8 cellular contexts compared by ENCODE assay signal in genomic region chr12:4320859-4321701, GRCh38. TPM values are rescaled to one million over a fixed set of nuclear protein-coding genes. Genes with fewer than 3 reads are reported as not detected.
DNase-seq lines count a peak whose midpoint lies in the region; ATAC-seq, FAIRE-seq and TF ChIP-seq lines count a peak whose summit lies in the region.

TSS of gene TIGAR (plus strand) at chr12:4321213. CDS start at chr12:4321272, 59 bp downstream.

- DNase-seq in D721Med (ENCODE audit: insufficient read length, low spot score) (peak; percentile 87), HuH-7 (ENCODE audit: low spot score) (peak; percentile 92), endothelial cell of umbilical vein (ENCODE audit: low read depth, low spot score) (peak; percentile 96), midbrain (lab: John Stamatoyannopoulos, UW) (peak; percentile 96)
- peak; percentile 94 for DNase-seq in activated CD8-positive, alpha-beta memory T cell treated with anti-CD3 and anti-CD28 coated beads, Interleukin-2, amount 50 U/mL, for 48 hours
- peak; percentile 92 for DNase-seq in stimulated activated CD8-positive, alpha-beta memory T cell treated with anti-CD3 and anti-CD28 coated beads, Interleukin-15, amount 100 ng/mL, for 48 hours (ENCODE audit: low read depth in 2 of 2)

- H3K4me3 ChIP-seq in OCI-LY1 (ENCODE audit: low read depth, low read length, poor library complexity, severe bottlenecking) (peak within 1 kb of the TSS; percentile 94), endothelial cell of umbilical vein (replicated peaks in 1 of 3; ENCODE audit: insufficient read depth in 1 of 3, low read depth in 1 of 3, low read length in 3 of 3) (peak within 1 kb of the TSS; percentile 82 to 97 (median 97))

- no peaks in the 10 kb centered on the region for H3F3A ChIP-seq in OCI-LY1 (ENCODE audit: insufficient read depth, low read length)

- peak; percentile 94 for TF ChIP-seq POLR2A in endothelial cell of umbilical vein (IDR thresholded peaks at IDR 0.05; ENCODE audit: low read depth, low read length)

- POLR2A ChIA-PET in endothelial cell of umbilical vein (lab: Charles Lee) = interaction anchor here (1.0 kb wide), 1 partner anchor 284 kb away, joined by 4 read pairs; no protein-coding TSS in a partner anchor

- H2AFZ ChIP-seq in OCI-LY1 (ENCODE audit: low read length) (peak within 1 kb of the TSS; percentile 31; the same call in 1 of the 2 replicates), endothelial cell of umbilical vein (ENCODE audit: low read depth, low read length) (peak within 1 kb of the TSS; percentile 97)

- BruUV-seq in endothelial cell of umbilical vein (replicated peaks; lab: Mats Ljungman, UMichigan) = TSS peak; percentile 62

- H4K20me1 ChIP-seq in OCI-LY1 (ENCODE audit: insufficient read depth, low read length) = no peaks in the 10 kb centered on the region
- H4K20me1 ChIP-seq in endothelial cell of umbilical vein (replicated peaks; ENCODE audit: control insufficient read depth, extremely low read depth, insufficient read depth, low read length) = no peaks in the 10 kb centered on the region

- H3K36me3 ChIP-seq in OCI-LY1 (ENCODE audit: insufficient read depth, low read length) (peaks cover 9% of the 10 kb centered on the region), endothelial cell of umbilical vein (ENCODE audit: control insufficient read depth in 2 of 2, extremely low read depth in 1 of 2, insufficient read depth in 2 of 2, low read length in 2 of 2) (no peaks in the 10 kb centered on the region)

- H3K27ac ChIP-seq in OCI-LY1 (ENCODE audit: low read depth, low read length, poor library complexity, severe bottlenecking) (peak within 1 kb of the TSS; percentile 80), endothelial cell of umbilical vein (ENCODE audit: insufficient read depth, low read depth, low read length) (peak within 1 kb of the TSS; percentile 78)

- no peaks in the 10 kb centered on the region for H3K9me1 ChIP-seq in endothelial cell of umbilical vein (replicated peaks; ENCODE audit: control insufficient read depth, extremely low read depth, insufficient read depth, low read length)

- TF ChIP-seq CTCF in D721Med (IDR thresholded peaks at IDR 0.05; ENCODE audit: insufficient read depth, missing control alignments) (no peak), OCI-LY1 (IDR thresholded peaks at IDR 0.05; ENCODE audit: low read length) (no peak), endothelial cell of umbilical vein (IDR thresholded peaks at IDR 0.05; ENCODE audit: extremely low read depth in 1 of 2, insufficient read depth in 1 of 2, low read depth in 1 of 2, low read length in 2 of 2) (no peak)

- ATAC-seq in GM21526 (IDR thresholded peaks at IDR 0.05; ENCODE audit: low FRiP score, unreplicated experiment) = peak; percentile 91

- no peaks in the 10 kb centered on the region for H3K9me2 ChIP-seq in OCI-LY1 (ENCODE audit: low read depth, low read length)

- H3K9me3 ChIP-seq in OCI-LY1 (ENCODE audit: low read length) (no peaks in the 10 kb centered on the region), endothelial cell of umbilical vein (replicated peaks; ENCODE audit: control insufficient read depth, insufficient read depth, low read length) (no peaks in the 10 kb centered on the region)

- H3K4me1 ChIP-seq in OCI-LY1 (ENCODE audit: insufficient read depth, low read length, severe bottlenecking) (peaks cover 26% of the 10 kb centered on the region), endothelial cell of umbilical vein (ENCODE audit: control insufficient read depth, extremely low read depth, insufficient read depth, low read length) (peaks cover 12% of the 10 kb centered on the region)

- H3K4me2 ChIP-seq in OCI-LY1 (ENCODE audit: low read length) = peak within 1 kb of the TSS; percentile 72
- peak within 1 kb of the TSS; percentile 95 for H3K4me2 ChIP-seq in endothelial cell of umbilical vein (ENCODE audit: insufficient read depth, low read length)

- H3K9ac ChIP-seq in OCI-LY1 (ENCODE audit: low read length) (peak within 1 kb of the TSS; percentile 91), endothelial cell of umbilical vein (replicated peaks; ENCODE audit: extremely low read depth, insufficient read depth, low read length) (peak within 1 kb of the TSS; percentile 96)

- FAIRE-seq in D721Med (lab: Jason Lieb, UNC) = no peak
- FAIRE-seq in endothelial cell of umbilical vein (lab: Jason Lieb, UNC) = peak; percentile 85

- H3K79me2 ChIP-seq in OCI-LY1 (ENCODE audit: insufficient read depth, low read length) = 0 out of 2 replicates have a peak, but pooled peaks cover 11% of the 10 kb centered on the region
- peaks cover 35% of the 10 kb centered on the region for H3K79me2 ChIP-seq in endothelial cell of umbilical vein (ENCODE audit: control insufficient read depth, insufficient read depth, low read length)

- dilution Hi-C loops in endothelial cell of umbilical vein (cut with MboI; ENCODE audit: extremely low pct_ligation_motif_present, low sequenced_read_pairs) = no loop called here

- intact Hi-C loops in endothelial cell of umbilical vein (cut with micrococcal nuclease) = loop anchor here (1.0 to 5.0 kb wide), 4 partner anchors 52 to 328 kb away; partner anchors contain the start of genes AKAP3, NDUFA9 and RAD51AP1

- CTCF ChIA-PET in endothelial cell of umbilical vein (lab: Charles Lee) = interaction anchor here (1.5 to 3.1 kb wide), 2 partner anchors 9 to 44 kb away, joined by 4 to 11 read pairs; no protein-coding TSS in a partner anchor

- H3K27me3 ChIP-seq in OCI-LY1 (ENCODE audit: insufficient read depth, low read length) (no peaks in the 10 kb centered on the region), endothelial cell of umbilical vein (ENCODE audit: control insufficient read depth in 2 of 2, insufficient read depth in 2 of 2, low read length in 2 of 2) (peaks cover 0 to 2% of the 10 kb centered on the region in 2 experiments)

TF ChIP-seq in endothelial cell of umbilical vein, 7 proteins besides CTCF, POLR2A, EP300 and RAD21:
- TF ChIP-seq MYC (IDR thresholded peaks at IDR 0.05; ENCODE audit: low read depth, low read length) (no peak), JUN (IDR thresholded peaks at IDR 0.05; ENCODE audit: borderline replicate concordance, insufficient read depth, insufficient read length, low read depth) (no peak), MAX (IDR thresholded peaks at IDR 0.05; ENCODE audit: insufficient read depth, insufficient read length) (no peak), POLR2AphosphoS5 (IDR thresholded peaks at IDR 0.05; ENCODE audit: insufficient read depth, low read depth, low read length) (peak; percentile 93), GATA2 (IDR thresholded peaks at IDR 0.05; ENCODE audit: insufficient read depth, insufficient read length, low read depth, low read length) (peak; percentile 31), FOS (IDR thresholded peaks at IDR 0.05; ENCODE audit: borderline replicate concordance, insufficient read depth, low read length) (no peak), EZH2 (IDR thresholded peaks at IDR 0.05; ENCODE audit: borderline replicate concordance, low read depth, low read length, severe bottlenecking) (no peak)

RNA-seq across cellular contexts. Expression of gene TIGAR, which starts in this region (rescaled TPM):
- 31.2 and 36.3 TPM in 2 replicates for total RNA-seq in endothelial cell of umbilical vein
- 4.3 and 5.6 TPM in 2 replicates for polyA plus RNA-seq in endothelial cell of umbilical vein
- 10.1 and 11.9 TPM in 2 replicates for polyA plus RNA-seq in endothelial cell of umbilical vein (2011; cell fraction: cytosol; rRNA removed)
- polyA plus RNA-seq in endothelial cell of umbilical vein (2011; cell fraction: nucleus; rRNA removed) = 5.3 and 9.6 TPM in 2 replicates
- polyA plus RNA-seq in endothelial cell of umbilical vein (2012) = 34.3 and 38.7 TPM in 2 replicates
- 3.6 and 3.8 TPM in 2 replicates for polyA minus RNA-seq in endothelial cell of umbilical vein
- 4.6 TPM for polyA minus RNA-seq in endothelial cell of umbilical vein (2011; cell fraction: cytosol; rRNA and poly(A)+ RNA removed)
- 2.6 and 3.1 TPM in 2 replicates for polyA minus RNA-seq in endothelial cell of umbilical vein (2011; cell fraction: nucleus; rRNA and poly(A)+ RNA removed)

Comparison
In these comparisons a context has a peak if more than half of its experiments do, and no peak if none do; other contexts are left out.
1. Peak in every context shown above with its lines: DNase-seq, ATAC-seq, H3K4me3 ChIP-seq and H3K27ac ChIP-seq.